ENCODE assay signal across 25 cellular contexts in genomic region chr1:219419860-219420259, GRCh38.
"Had no signal": no experiment of that assay in that cellular context is flagged by ENCODE, and none has a peak within 500 bp of the region (broad histone marks: within the 10 kb centered on the region; RNA-seq: fewer than 3 reads in every experiment).

No MANE protein-coding gene starts in this region.

- H3K9me3 ChIP-seq: esophagus squamous epithelium, stomach, testis, tibial artery had no signal

- H3K27ac Mint-ChIP-seq: effector memory CD8-positive, alpha-beta T cell; immature natural killer cell; memory B cell; naive thymus-derived CD4-positive, alpha-beta T cell; nephron progenitor cell; stimulated activated effector memory CD8-positive, alpha-beta T cell treated with anti-CD3 and anti-CD28 coated beads, Interleukin-12 subunit alpha, Interleukin-12 subunit beta, amount 100 ng/mL, for 72 hours; type B pancreatic cell had no signal

- H3K27me3 Mint-ChIP-seq: memory B cell, type B pancreatic cell had no signal

- H3K27me3 ChIP-seq: esophagus squamous epithelium, stomach, testis, tibial artery had no signal

- H3K4me3 ChIP-seq: esophagus squamous epithelium, lung, stomach, testis, tibial artery had no signal

- H3K36me3 ChIP-seq: esophagus squamous epithelium, stomach, tibial artery had no signal

- DNase-seq: cerebellar nuclear complex; cortex of kidney; effector memory CD8-positive, alpha-beta T cell; erythroblast; esophagus squamous epithelium; foreskin melanocyte; hypothalamus; immature natural killer cell; islet precursor cell; kidney glomerular epithelial cell; naive thymus-derived CD4-positive, alpha-beta T cell; nephron progenitor cell; nucleus accumbens; posterior cingulate gyrus; stimulated activated CD4-positive, alpha-beta T cell treated with anti-CD3 and anti-CD28 coated beads, Interleukin-2, amount 100 ng/mL, for 24 hours; stimulated activated CD4-positive, alpha-beta T cell treated with anti-CD3 and anti-CD28 coated beads, Interleukin-4, amount 100 ng/mL, for 24 hours; stimulated activated naive CD4-positive, alpha-beta T cell treated with Interleukin-2 at 50 U/mL for 16 hours; stomach; substantia nigra; testis; tibial artery had no signal

- H3K4me1 Mint-ChIP-seq: immature natural killer cell; memory B cell; naive thymus-derived CD4-positive, alpha-beta T cell; nephron progenitor cell; stimulated activated effector memory CD8-positive, alpha-beta T cell treated with anti-CD3 and anti-CD28 coated beads, Interleukin-12 subunit alpha, Interleukin-12 subunit beta, amount 100 ng/mL, for 72 hours had no signal

- H3K4me1 ChIP-seq: stomach, testis, tibial artery had no signal

- H3K36me3 Mint-ChIP-seq: immature natural killer cell; memory B cell; naive thymus-derived CD4-positive, alpha-beta T cell; stimulated activated effector memory CD8-positive, alpha-beta T cell treated with anti-CD3 and anti-CD28 coated beads, Interleukin-12 subunit alpha, Interleukin-12 subunit beta, amount 100 ng/mL, for 72 hours; type B pancreatic cell had no signal

- H3K4me3 Mint-ChIP-seq: effector memory CD8-positive, alpha-beta T cell; immature natural killer cell; memory B cell; naive thymus-derived CD4-positive, alpha-beta T cell; nephron progenitor cell; stimulated activated effector memory CD8-positive, alpha-beta T cell treated with anti-CD3 and anti-CD28 coated beads, Interleukin-12 subunit alpha, Interleukin-12 subunit beta, amount 100 ng/mL, for 72 hours; type B pancreatic cell had no signal

- H3K9me3 Mint-ChIP-seq: effector memory CD8-positive, alpha-beta T cell; memory B cell; naive thymus-derived CD4-positive, alpha-beta T cell; nephron progenitor cell; stimulated activated effector memory CD8-positive, alpha-beta T cell treated with anti-CD3 and anti-CD28 coated beads, Interleukin-12 subunit alpha, Interleukin-12 subunit beta, amount 100 ng/mL, for 72 hours; type B pancreatic cell had no signal
